ENCODE assay signal across 21 cellular contexts in the genomic region with DNA sequence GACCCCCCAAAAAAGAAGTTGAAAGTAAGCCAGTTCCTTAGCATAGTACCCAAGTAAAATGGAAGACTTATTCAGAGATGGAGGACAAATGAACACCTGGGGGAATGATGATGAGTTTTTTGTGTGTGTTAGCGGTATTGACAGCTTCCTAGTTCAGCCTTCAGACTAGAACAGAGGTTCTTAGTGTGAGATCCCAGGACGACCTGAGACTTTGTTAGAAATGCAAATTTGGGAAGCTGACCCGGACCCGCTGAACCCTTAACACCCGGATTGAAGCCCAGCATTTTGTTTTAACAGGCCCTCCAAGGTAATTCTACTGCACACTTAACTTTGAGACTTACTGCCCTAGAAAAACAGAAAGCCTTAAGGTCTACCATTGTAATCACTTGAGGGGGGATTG.
"Had no signal": no experiment of that assay in that cellular context is flagged by ENCODE, and none has a peak within 500 bp of the region (broad histone marks: within the 10 kb centered on the region; RNA-seq: fewer than 3 reads in every experiment).

No MANE protein-coding gene starts in this region.

- DNase-seq: activated CD4-positive, alpha-beta T cell treated with anti-CD3 and anti-CD28 coated beads, Interleukin-2, amount 10 ng/mL, durations not matched to agents 7 days and 5 days; activated CD8-positive, alpha-beta memory T cell treated with anti-CD3 and anti-CD28 coated beads, Interleukin-2, amount 50 U/mL, for 4 hours; activated effector memory CD4-positive, alpha-beta T cell treated with Interleukin-2 at 50 U/mL for 16 hours; activated naive CD4-positive, alpha-beta T cell treated with anti-CD3 and anti-CD28 coated beads, Interleukin-2, amount 10 ng/mL, durations not matched to agents 7 days and 5 days; activated naive CD8-positive, alpha-beta T cell treated with anti-CD3 and anti-CD28 coated beads, Interleukin-2, amount 50 U/mL, for 24 hours; activated T-cell treated with anti-CD3 and anti-CD28 coated beads, Interleukin-2, amount 50 U/mL, for 4 hours; aorta; brain microvascular endothelial cell; cerebellar nuclear complex; effector CD4-positive, alpha-beta T cell; hypothalamus; left lung; mammary epithelial cell; stomach; T-helper 9 cell; upper lobe of left lung had no signal

- H3K4me3 ChIP-seq: left lung, prostate gland, right atrium auricular region, skin epidermis, stomach, upper lobe of left lung had no signal

- H3K9me3 ChIP-seq: left lung, prostate gland, right atrium auricular region had no signal

- H3K27me3 ChIP-seq: brain microvascular endothelial cell, left lung, right atrium auricular region, stomach, upper lobe of left lung had no signal

- H3K27ac Mint-ChIP-seq: activated CD4-positive, alpha-beta T cell treated with anti-CD3 and anti-CD28 coated beads, Interleukin-2, amount 10 ng/mL, durations not matched to agents 7 days and 5 days; activated naive CD4-positive, alpha-beta T cell treated with anti-CD3 and anti-CD28 coated beads, Interleukin-2, amount 10 ng/mL, durations not matched to agents 7 days and 5 days; activated naive CD8-positive, alpha-beta T cell treated with anti-CD3 and anti-CD28 coated beads, Interleukin-2, amount 50 U/mL, for 24 hours had no signal

- H3K27me3 Mint-ChIP-seq: activated CD4-positive, alpha-beta T cell treated with anti-CD3 and anti-CD28 coated beads, Interleukin-2, amount 10 ng/mL, durations not matched to agents 7 days and 5 days; activated naive CD8-positive, alpha-beta T cell treated with anti-CD3 and anti-CD28 coated beads, Interleukin-2, amount 50 U/mL, for 24 hours had no signal

- ATAC-seq: activated CD4-positive, CD25-positive, alpha-beta regulatory T cell treated with anti-CD3 and anti-CD28 coated beads, Interleukin-2, amount 50 U/mL, for 24 hours; activated naive CD8-positive, alpha-beta T cell treated with anti-CD3 and anti-CD28 coated beads, Interleukin-2, amount 50 U/mL, for 24 hours; activated T-cell treated with anti-CD3 and anti-CD28 coated beads, Interleukin-2, amount 50 U/mL, for 4 hours; left lung had no signal

- H3K36me3 ChIP-seq: brain microvascular endothelial cell, left lung, prostate gland, right atrium auricular region had no signal

- H3K4me1 ChIP-seq: prostate gland had no signal

- H3K27ac ChIP-seq: brain microvascular endothelial cell, left lung, prostate gland, right atrium auricular region, skin epidermis, stomach, upper lobe of left lung had no signal

- H3K4me3 Mint-ChIP-seq: activated CD4-positive, alpha-beta T cell treated with anti-CD3 and anti-CD28 coated beads, Interleukin-2, amount 10 ng/mL, durations not matched to agents 7 days and 5 days; activated naive CD4-positive, alpha-beta T cell treated with anti-CD3 and anti-CD28 coated beads, Interleukin-2, amount 10 ng/mL, durations not matched to agents 7 days and 5 days; activated naive CD8-positive, alpha-beta T cell treated with anti-CD3 and anti-CD28 coated beads, Interleukin-2, amount 50 U/mL, for 24 hours; neural crest cell had no signal
